ENCODE assay signal across 8 cellular contexts in the genomic region with DNA sequence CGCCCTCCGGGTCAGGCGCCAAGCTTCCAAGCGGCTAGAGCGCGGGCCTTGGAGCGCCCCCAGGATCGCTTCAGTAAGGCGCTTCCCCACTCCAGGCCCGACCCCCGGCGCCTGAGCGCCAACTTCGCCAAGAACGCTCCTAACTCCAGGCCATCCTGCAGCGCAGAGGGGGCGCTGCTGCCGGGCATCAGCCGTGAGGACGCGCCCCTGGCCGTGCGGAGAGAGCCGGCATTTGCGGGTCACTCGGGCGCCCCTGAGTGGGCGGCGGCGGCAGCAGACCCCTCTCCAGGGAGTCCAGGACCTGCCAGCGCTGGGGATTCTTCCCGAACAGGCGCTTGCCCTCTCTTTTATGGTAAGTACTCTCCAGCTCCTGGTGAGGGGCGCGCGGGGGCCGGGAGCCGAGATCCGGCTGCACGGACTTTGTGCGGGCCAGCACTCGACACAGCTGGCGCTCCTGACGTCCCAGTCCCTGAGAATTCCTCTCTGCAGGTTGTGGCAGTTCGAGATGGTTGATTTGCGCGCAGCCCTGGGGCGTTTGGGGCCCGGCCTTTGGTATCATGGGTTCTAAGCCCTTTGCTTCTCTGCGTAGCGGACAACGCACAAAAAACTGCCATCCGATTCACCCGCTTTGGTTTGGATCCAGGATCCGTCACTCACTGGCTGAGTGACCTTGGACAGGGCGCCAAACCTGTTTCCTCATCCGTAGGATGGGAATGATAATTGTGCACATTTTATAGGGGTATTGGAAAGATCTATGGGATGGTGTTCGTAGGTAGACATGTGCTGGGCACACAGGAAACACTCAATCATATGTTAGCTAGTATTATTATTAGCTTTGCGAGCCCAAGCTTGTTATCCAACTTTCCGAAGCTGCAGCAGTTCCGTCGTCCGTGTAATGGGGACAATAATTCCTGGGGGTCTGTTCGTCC. TPM values are rescaled to one million over a fixed set of nuclear protein-coding genes. Genes with fewer than 3 reads are reported as not detected.
DNase-seq lines count a peak whose midpoint lies in the region; ATAC-seq and TF ChIP-seq lines count a peak whose summit lies in the region.

No MANE protein-coding gene starts in this region.

- H3K27ac ChIP-seq in iPS-20b (ENCODE audit: low read length), result no peak overlapping the region
- H3K27ac ChIP-seq in stomach smooth muscle (ENCODE audit: low read length), result no peak overlapping the region

- ATAC-seq in HG02840 (IDR thresholded peaks at IDR 0.05; ENCODE audit: low FRiP score, unreplicated experiment), result no peak

- TF ChIP-seq CTCF in GM10248 (IDR thresholded peaks at IDR 0.05; ENCODE audit: control extremely low read depth, extremely low read depth, low read depth, missing control alignments), result no peak

- DNase-seq in NCI-H2196 (lab: John Stamatoyannopoulos, UW; ENCODE audit: unreplicated experiment), result peak; percentile 35
- DNase-seq in NCI-H2196 treated with DMSO at 0.1 percent for 48 hours (lab: John Stamatoyannopoulos, UW; ENCODE audit: unreplicated experiment), result no peak
- no peak for DNase-seq in activated T-helper 1 cell treated with anti-CD3 and anti-CD28 coated beads, Interleukin-12 subunit alpha, Interleukin-12 subunit beta, Interleukin-2, Interleukin-4 antibody, amounts not matched to agents 30 ng/mL and 10 ng/mL and 1 ng/mL, durations not matched to agents 14 hours and 24 hours and 36 hours (ENCODE audit: low spot score)
- DNase-seq in effector CD4-positive, alpha-beta T cell, result no peak
- no peak for DNase-seq in GM10248 (ENCODE audit: extremely low spot score)

- H3K27me3 Mint-ChIP-seq in activated T-helper 1 cell treated with anti-CD3 and anti-CD28 coated beads, Interleukin-12 subunit alpha, Interleukin-12 subunit beta, Interleukin-2, Interleukin-4 antibody, amounts not matched to agents 30 ng/mL and 10 ng/mL and 1 ng/mL, durations not matched to agents 14 hours and 24 hours and 36 hours (ENCODE audit: insufficient read depth), result peaks cover 58% of the 10 kb centered on the region

- H3K36me3 Mint-ChIP-seq in activated T-helper 1 cell treated with anti-CD3 and anti-CD28 coated beads, Interleukin-12 subunit alpha, Interleukin-12 subunit beta, Interleukin-2, Interleukin-4 antibody, amounts not matched to agents 30 ng/mL and 10 ng/mL and 1 ng/mL, durations not matched to agents 14 hours and 24 hours and 36 hours (ENCODE audit: low read depth), result no peaks in the 10 kb centered on the region

- H3K4me3 Mint-ChIP-seq in activated T-helper 1 cell treated with anti-CD3 and anti-CD28 coated beads, Interleukin-12 subunit alpha, Interleukin-12 subunit beta, Interleukin-2, Interleukin-4 antibody, amounts not matched to agents 30 ng/mL and 10 ng/mL and 1 ng/mL, durations not matched to agents 14 hours and 24 hours and 36 hours, result peak overlapping the region; percentile 45

- H3K36me3 ChIP-seq in iPS-20b (ENCODE audit: insufficient read depth, low read depth, low read length), result no peaks in the 10 kb centered on the region
- no peaks in the 10 kb centered on the region for H3K36me3 ChIP-seq in stomach smooth muscle (ENCODE audit: control insufficient read depth in 2 of 2, insufficient read depth in 2 of 2, low read length in 2 of 2)

- POLR2A ChIA-PET in GM10248 (lab: Yijun Ruan, JAX), result no interaction called here

- intact Hi-C loops in activated T-helper 1 cell treated with anti-CD3 and anti-CD28 coated beads, Interleukin-12 subunit alpha, Interleukin-12 subunit beta, Interleukin-2, Interleukin-4 antibody, amounts not matched to agents 30 ng/mL and 10 ng/mL and 1 ng/mL, durations not matched to agents 14 hours and 24 hours and 36 hours (cut with micrococcal nuclease), result no loop called here

- H3K4me1 ChIP-seq in iPS-20b (ENCODE audit: insufficient read depth, low read length) (peaks cover 6% of the 10 kb centered on the region; the same call in 1 of the 2 replicates), stomach smooth muscle (ENCODE audit: control insufficient read depth, insufficient read depth, low read length) (peaks cover 16% of the 10 kb centered on the region)

- H3K27me3 ChIP-seq in iPS-20b (ENCODE audit: insufficient read depth, low read length) (peaks cover 52% of the 10 kb centered on the region), stomach smooth muscle (ENCODE audit: control insufficient read depth in 1 of 2, insufficient read depth in 2 of 2, low read length in 2 of 2) (peaks cover 31 to 32% of the 10 kb centered on the region in 2 donors)

- H3K9me3 Mint-ChIP-seq in activated T-helper 1 cell treated with anti-CD3 and anti-CD28 coated beads, Interleukin-12 subunit alpha, Interleukin-12 subunit beta, Interleukin-2, Interleukin-4 antibody, amounts not matched to agents 30 ng/mL and 10 ng/mL and 1 ng/mL, durations not matched to agents 14 hours and 24 hours and 36 hours, result no peaks in the 10 kb centered on the region

- H3K4me3 ChIP-seq in iPS-20b (ENCODE audit: low read length), result peak overlapping the region; percentile 92
- peak overlapping the region; percentile 47 to 69 for H3K4me3 ChIP-seq in stomach smooth muscle (ENCODE audit: low read length in 2 of 2)

- H3K4me1 Mint-ChIP-seq in activated T-helper 1 cell treated with anti-CD3 and anti-CD28 coated beads, Interleukin-12 subunit alpha, Interleukin-12 subunit beta, Interleukin-2, Interleukin-4 antibody, amounts not matched to agents 30 ng/mL and 10 ng/mL and 1 ng/mL, durations not matched to agents 14 hours and 24 hours and 36 hours (ENCODE audit: low read depth), result peaks cover 5% of the 10 kb centered on the region

- H3K9me3 ChIP-seq in iPS-20b (ENCODE audit: insufficient read depth, low read depth, low read length), result no peaks in the 10 kb centered on the region
- no peaks in the 10 kb centered on the region for H3K9me3 ChIP-seq in stomach smooth muscle (ENCODE audit: control insufficient read depth in 2 of 2, low read length in 2 of 2)

- H3K9ac ChIP-seq in iPS-20b (ENCODE audit: low read depth, low read length) (peak overlapping the region; percentile 72; the same call in 1 of the 2 replicates), stomach smooth muscle (ENCODE audit: low read length in 2 of 2) (no peak overlapping the region)

- no peak overlapping the region for H3K27ac Mint-ChIP-seq in activated T-helper 1 cell treated with anti-CD3 and anti-CD28 coated beads, Interleukin-12 subunit alpha, Interleukin-12 subunit beta, Interleukin-2, Interleukin-4 antibody, amounts not matched to agents 30 ng/mL and 10 ng/mL and 1 ng/mL, durations not matched to agents 14 hours and 24 hours and 36 hours

- CTCF ChIA-PET in GM10248 (lab: Yijun Ruan, JAX), result no interaction called here

RNA-seq across cellular contexts. Expression of gene SPSB4, which starts 0.8 kb away (rescaled TPM):
- total RNA-seq in activated T-helper 1 cell treated with anti-CD3 and anti-CD28 coated beads, Interleukin-12 subunit alpha, Interleukin-12 subunit beta, Interleukin-2, Interleukin-4 antibody, amounts not matched to agents 30 ng/mL and 10 ng/mL and 1 ng/mL, durations not matched to agents 14 hours and 24 hours and 36 hours, result not detected in 2 replicates
